Comparison of ENCODE assay signal across 21 cellular contexts in genomic region chr12:41537522-41537921, GRCh38.
"Had no signal": no experiment of that assay in that cellular context is flagged by ENCODE, and none has a peak within 500 bp of the region (broad histone marks: within the 10 kb centered on the region; RNA-seq: fewer than 3 reads in every experiment).

No MANE protein-coding gene starts in this region.

- H3K4me3 Mint-ChIP-seq: activated B cell treated with CpG ODN at 0.5 μM for 24 hours; activated CD4-positive, alpha-beta memory T cell treated with anti-CD3 and anti-CD28 coated beads, Interleukin-2, amount 10 ng/mL, durations not matched to agents 7 days and 5 days; activated CD4-positive, alpha-beta T cell treated with anti-CD3 and anti-CD28 coated beads for 36 hours; activated naive CD4-positive, alpha-beta T cell treated with anti-CD3 and anti-CD28 coated beads for 36 hours; brain; memory B cell; stimulated activated memory B cell treated with anti-CD40 and anti-IgM and Interleukin-4, amounts not matched to agents 10 μg/mL and 1 μg/mL and 100 μg/mL, for 72 hours; T-helper 17 cell had no signal

- H3K36me3 Mint-ChIP-seq: memory B cell; stimulated activated memory B cell treated with anti-CD40 and anti-IgM and Interleukin-4, amounts not matched to agents 10 μg/mL and 1 μg/mL and 100 μg/mL, for 72 hours had no signal

- H3K36me3 ChIP-seq: heart right ventricle, upper lobe of right lung had no signal

- H3K4me1 Mint-ChIP-seq: activated B cell treated with CpG ODN at 0.5 μM for 24 hours; memory B cell; stimulated activated memory B cell treated with anti-CD40 and anti-IgM and Interleukin-4, amounts not matched to agents 10 μg/mL and 1 μg/mL and 100 μg/mL, for 72 hours; T-helper 17 cell had no signal

- DNase-seq: activated B cell treated with CpG ODN at 0.5 μM for 24 hours; activated CD4-positive, alpha-beta memory T cell treated with anti-CD3 and anti-CD28 coated beads, Interleukin-2, amount 10 ng/mL, durations not matched to agents 7 days and 5 days; activated CD4-positive, alpha-beta T cell treated with anti-CD3 and anti-CD28 coated beads for 36 hours; activated naive CD4-positive, alpha-beta T cell treated with anti-CD3 and anti-CD28 coated beads for 36 hours; activated T-cell treated with anti-CD3 and anti-CD28 coated beads, Interleukin-2, amount 50 U/mL, for 1 hour; aorta; heart right ventricle; left colon; mucosa of descending colon; posterior cingulate gyrus; small intestine; stimulated activated CD4-positive, alpha-beta T cell treated with anti-CD3 and anti-CD28 coated beads, Interleukin-15, amount 100 ng/mL, for 24 hours; SW 1271; T-helper 17 cell; upper lobe of right lung had no signal

- H3K27me3 ChIP-seq: heart right ventricle, upper lobe of right lung had no signal

- ATAC-seq: heart right ventricle; left colon; mucosa of descending colon; sciatic nerve; stimulated activated memory B cell treated with anti-CD40 and anti-IgM and Interleukin-4, amounts not matched to agents 10 μg/mL and 1 μg/mL and 100 μg/mL, for 72 hours; T-helper 17 cell; upper lobe of right lung had no signal

- H3K27ac ChIP-seq: epithelial cell of prostate, heart right ventricle, upper lobe of right lung had no signal

- H3K4me3 ChIP-seq: heart right ventricle, mucosa of descending colon, upper lobe of right lung had no signal

- H3K9me3 Mint-ChIP-seq: activated B cell treated with CpG ODN at 0.5 μM for 24 hours; activated CD4-positive, alpha-beta memory T cell treated with anti-CD3 and anti-CD28 coated beads, Interleukin-2, amount 10 ng/mL, durations not matched to agents 7 days and 5 days; activated naive CD4-positive, alpha-beta T cell treated with anti-CD3 and anti-CD28 coated beads for 36 hours; brain; memory B cell; stimulated activated memory B cell treated with anti-CD40 and anti-IgM and Interleukin-4, amounts not matched to agents 10 μg/mL and 1 μg/mL and 100 μg/mL, for 72 hours had no signal

- H3K4me1 ChIP-seq: heart right ventricle, upper lobe of right lung had no signal

- FAIRE-seq: keratinocyte, small intestine had no signal

- H3K9me3 ChIP-seq: heart right ventricle, mucosa of descending colon, upper lobe of right lung had no signal

- H3K27ac Mint-ChIP-seq: activated B cell treated with CpG ODN at 0.5 μM for 24 hours; activated CD4-positive, alpha-beta memory T cell treated with anti-CD3 and anti-CD28 coated beads, Interleukin-2, amount 10 ng/mL, durations not matched to agents 7 days and 5 days; activated CD4-positive, alpha-beta T cell treated with anti-CD3 and anti-CD28 coated beads for 36 hours; activated naive CD4-positive, alpha-beta T cell treated with anti-CD3 and anti-CD28 coated beads for 36 hours; brain; memory B cell; stimulated activated memory B cell treated with anti-CD40 and anti-IgM and Interleukin-4, amounts not matched to agents 10 μg/mL and 1 μg/mL and 100 μg/mL, for 72 hours; T-helper 17 cell had no signal

- H3K27me3 Mint-ChIP-seq: activated CD4-positive, alpha-beta memory T cell treated with anti-CD3 and anti-CD28 coated beads, Interleukin-2, amount 10 ng/mL, durations not matched to agents 7 days and 5 days; brain had no signal
